ENCODE assay signal across 1 cellular context in genomic region chr1:214317300-214317699, GRCh38.
TF ChIP-seq lines count a peak whose summit lies in the region.

No MANE protein-coding gene starts in this region.

TF ChIP-seq in H1, 55 proteins besides CTCF, POLR2A, EP300 and RAD21:
- TF ChIP-seq JUND (IDR thresholded peaks at IDR 0.05; ENCODE audit: low read length) (0 out of 2 replicates have a peak, but pooled peaks have one; percentile 34), TEAD4 (IDR thresholded peaks at IDR 0.05; ENCODE audit: low read depth, low read length) (peak; percentile 29; the same call in 1 of the 2 replicates), RNF2 (IDR thresholded peaks at IDR 0.05; ENCODE audit: borderline replicate concordance, low read depth, low read length, missing control alignments, poor library complexity, severe bottlenecking) (no peak), SP1 (IDR thresholded peaks at IDR 0.05; ENCODE audit: low read depth, low read length) (peak; percentile 67; the same call in 1 of the 2 replicates), SIX5 (IDR thresholded peaks at IDR 0.05; ENCODE audit: low read depth, low read length) (no peak), RBBP5 (IDR thresholded peaks at IDR 0.05; ENCODE audit: borderline replicate concordance, low read depth, low read length) (no peak), RXRA (IDR thresholded peaks at IDR 0.05; ENCODE audit: insufficient read depth, low read depth, low read length) (0 out of 2 replicates have a peak, but pooled peaks have one; percentile 33), NANOG (IDR thresholded peaks at IDR 0.05; ENCODE audit: insufficient read depth, low read depth, low read length, poor library complexity, severe bottlenecking) (peak; percentile 94), TCF12 (IDR thresholded peaks at IDR 0.05; ENCODE audit: low read depth, low read length) (peak; percentile 89), HDAC2 (IDR thresholded peaks at IDR 0.05; ENCODE audit: borderline replicate concordance in 1 of 2, low read depth in 2 of 2, low read length in 2 of 2) (0 out of 4 replicates have a peak, but pooled peaks of 1 of the 2 experiments have one; percentile 69)
- TF ChIP-seq, protein P1, sequence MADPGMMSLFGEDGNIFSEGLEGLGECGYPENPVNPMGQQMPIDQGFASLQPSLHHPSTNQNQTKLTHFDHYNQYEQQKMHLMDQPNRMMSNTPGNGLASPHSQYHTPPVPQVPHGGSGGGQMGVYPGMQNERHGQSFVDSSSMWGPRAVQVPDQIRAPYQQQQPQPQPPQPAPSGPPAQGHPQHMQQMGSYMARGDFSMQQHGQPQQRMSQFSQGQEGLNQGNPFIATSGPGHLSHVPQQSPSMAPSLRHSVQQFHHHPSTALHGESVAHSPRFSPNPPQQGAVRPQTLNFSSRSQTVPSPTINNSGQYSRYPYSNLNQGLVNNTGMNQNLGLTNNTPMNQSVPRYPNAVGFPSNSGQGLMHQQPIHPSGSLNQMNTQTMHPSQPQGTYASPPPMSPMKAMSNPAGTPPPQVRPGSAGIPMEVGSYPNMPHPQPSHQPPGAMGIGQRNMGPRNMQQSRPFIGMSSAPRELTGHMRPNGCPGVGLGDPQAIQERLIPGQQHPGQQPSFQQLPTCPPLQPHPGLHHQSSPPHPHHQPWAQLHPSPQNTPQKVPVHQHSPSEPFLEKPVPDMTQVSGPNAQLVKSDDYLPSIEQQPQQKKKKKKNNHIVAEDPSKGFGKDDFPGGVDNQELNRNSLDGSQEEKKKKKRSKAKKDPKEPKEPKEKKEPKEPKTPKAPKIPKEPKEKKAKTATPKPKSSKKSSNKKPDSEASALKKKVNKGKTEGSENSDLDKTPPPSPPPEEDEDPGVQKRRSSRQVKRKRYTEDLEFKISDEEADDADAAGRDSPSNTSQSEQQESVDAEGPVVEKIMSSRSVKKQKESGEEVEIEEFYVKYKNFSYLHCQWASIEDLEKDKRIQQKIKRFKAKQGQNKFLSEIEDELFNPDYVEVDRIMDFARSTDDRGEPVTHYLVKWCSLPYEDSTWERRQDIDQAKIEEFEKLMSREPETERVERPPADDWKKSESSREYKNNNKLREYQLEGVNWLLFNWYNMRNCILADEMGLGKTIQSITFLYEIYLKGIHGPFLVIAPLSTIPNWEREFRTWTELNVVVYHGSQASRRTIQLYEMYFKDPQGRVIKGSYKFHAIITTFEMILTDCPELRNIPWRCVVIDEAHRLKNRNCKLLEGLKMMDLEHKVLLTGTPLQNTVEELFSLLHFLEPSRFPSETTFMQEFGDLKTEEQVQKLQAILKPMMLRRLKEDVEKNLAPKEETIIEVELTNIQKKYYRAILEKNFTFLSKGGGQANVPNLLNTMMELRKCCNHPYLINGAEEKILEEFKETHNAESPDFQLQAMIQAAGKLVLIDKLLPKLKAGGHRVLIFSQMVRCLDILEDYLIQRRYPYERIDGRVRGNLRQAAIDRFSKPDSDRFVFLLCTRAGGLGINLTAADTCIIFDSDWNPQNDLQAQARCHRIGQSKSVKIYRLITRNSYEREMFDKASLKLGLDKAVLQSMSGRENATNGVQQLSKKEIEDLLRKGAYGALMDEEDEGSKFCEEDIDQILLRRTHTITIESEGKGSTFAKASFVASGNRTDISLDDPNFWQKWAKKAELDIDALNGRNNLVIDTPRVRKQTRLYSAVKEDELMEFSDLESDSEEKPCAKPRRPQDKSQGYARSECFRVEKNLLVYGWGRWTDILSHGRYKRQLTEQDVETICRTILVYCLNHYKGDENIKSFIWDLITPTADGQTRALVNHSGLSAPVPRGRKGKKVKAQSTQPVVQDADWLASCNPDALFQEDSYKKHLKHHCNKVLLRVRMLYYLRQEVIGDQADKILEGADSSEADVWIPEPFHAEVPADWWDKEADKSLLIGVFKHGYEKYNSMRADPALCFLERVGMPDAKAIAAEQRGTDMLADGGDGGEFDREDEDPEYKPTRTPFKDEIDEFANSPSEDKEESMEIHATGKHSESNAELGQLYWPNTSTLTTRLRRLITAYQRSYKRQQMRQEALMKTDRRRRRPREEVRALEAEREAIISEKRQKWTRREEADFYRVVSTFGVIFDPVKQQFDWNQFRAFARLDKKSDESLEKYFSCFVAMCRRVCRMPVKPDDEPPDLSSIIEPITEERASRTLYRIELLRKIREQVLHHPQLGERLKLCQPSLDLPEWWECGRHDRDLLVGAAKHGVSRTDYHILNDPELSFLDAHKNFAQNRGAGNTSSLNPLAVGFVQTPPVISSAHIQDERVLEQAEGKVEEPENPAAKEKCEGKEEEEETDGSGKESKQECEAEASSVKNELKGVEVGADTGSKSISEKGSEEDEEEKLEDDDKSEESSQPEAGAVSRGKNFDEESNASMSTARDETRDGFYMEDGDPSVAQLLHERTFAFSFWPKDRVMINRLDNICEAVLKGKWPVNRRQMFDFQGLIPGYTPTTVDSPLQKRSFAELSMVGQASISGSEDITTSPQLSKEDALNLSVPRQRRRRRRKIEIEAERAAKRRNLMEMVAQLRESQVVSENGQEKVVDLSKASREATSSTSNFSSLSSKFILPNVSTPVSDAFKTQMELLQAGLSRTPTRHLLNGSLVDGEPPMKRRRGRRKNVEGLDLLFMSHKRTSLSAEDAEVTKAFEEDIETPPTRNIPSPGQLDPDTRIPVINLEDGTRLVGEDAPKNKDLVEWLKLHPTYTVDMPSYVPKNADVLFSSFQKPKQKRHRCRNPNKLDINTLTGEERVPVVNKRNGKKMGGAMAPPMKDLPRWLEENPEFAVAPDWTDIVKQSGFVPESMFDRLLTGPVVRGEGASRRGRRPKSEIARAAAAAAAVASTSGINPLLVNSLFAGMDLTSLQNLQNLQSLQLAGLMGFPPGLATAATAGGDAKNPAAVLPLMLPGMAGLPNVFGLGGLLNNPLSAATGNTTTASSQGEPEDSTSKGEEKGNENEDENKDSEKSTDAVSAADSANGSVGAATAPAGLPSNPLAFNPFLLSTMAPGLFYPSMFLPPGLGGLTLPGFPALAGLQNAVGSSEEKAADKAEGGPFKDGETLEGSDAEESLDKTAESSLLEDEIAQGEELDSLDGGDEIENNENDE (IDR thresholded peaks at IDR 0.05; ENCODE audit: insufficient replicate concordance, low read length), result peak; percentile 34
